ENCODE assay signal across 11 cellular contexts in genomic region chr16:85586360-85587145, GRCh38. TPM values are rescaled to one million over a fixed set of nuclear protein-coding genes. Genes with fewer than 3 reads are reported as not detected.
DNase-seq lines count a peak whose midpoint lies in the region; ATAC-seq and TF ChIP-seq lines count a peak whose summit lies in the region.
"Had no signal": no experiment of that assay in that cellular context is flagged by ENCODE, and none has a peak within 500 bp of the region (broad histone marks: within the 10 kb centered on the region; RNA-seq: fewer than 3 reads in every experiment).

No MANE protein-coding gene starts in this region.

- no peak overlapping the region for H3K4me2 ChIP-seq in trophoblast cell (ENCODE audit: low read length)

- 56 to 57% methylated on average over 35 of the region's 35 CpGs for WGBS in heart right ventricle, 2 donors
- WGBS in trophoblast cell (ENCODE audit: extremely low coverage, insufficient coverage, insufficient read length) = no CpG with 5 or more reads among the region's 35 CpGs

- H3K23ac ChIP-seq in trophoblast cell (ENCODE audit: low read length) = no peak overlapping the region

- ATAC-seq in heart right ventricle (peak; percentile 20 to 64 (median 42)), HG02973 (IDR thresholded peaks at IDR 0.05; ENCODE audit: unreplicated experiment) (no peak)

- peaks cover 2% of the 10 kb centered on the region for H3K79me1 ChIP-seq in trophoblast cell (ENCODE audit: low read length)

- no peak overlapping the region for H2BK120ac ChIP-seq in trophoblast cell (ENCODE audit: insufficient read depth, low read length, poor library complexity)

- H3K14ac ChIP-seq in trophoblast cell (ENCODE audit: low read length) = no peak overlapping the region

- H2BK12ac ChIP-seq in trophoblast cell (ENCODE audit: low read length) = no peak overlapping the region

- H3K18ac ChIP-seq in trophoblast cell (ENCODE audit: low read length) = no peak overlapping the region

- H2AK5ac ChIP-seq in trophoblast cell (ENCODE audit: low read length) = no peak overlapping the region

- DNase-seq in DMS 273 treated with DMSO at 0.1 percent for 48 hours (lab: John Stamatoyannopoulos, UW) (peak; percentile 65), SHP77 (lab: John Stamatoyannopoulos, UW) (peak; percentile 87 to 91), heart right ventricle (peak in 1 of 2 donors; percentile 59), trophoblast cell (no peak), GF-D8 (lab: John Stamatoyannopoulos, UW) (no peak), HuH-7.5 (ENCODE audit: low spot score) (no peak), cortex of kidney (lab: John Stamatoyannopoulos, UW) (no peak)
- DNase-seq: activated T-cell treated with anti-CD3 and anti-CD28 coated beads, Interleukin-2, amount 50 U/mL, for 1 hour; CD4-positive, CD25-positive, alpha-beta regulatory T cell; RPMI8226 had no signal

- H3K9me3 ChIP-seq in heart right ventricle = no peaks in the 10 kb centered on the region
- peaks cover 8% of the 10 kb centered on the region for H3K9me3 ChIP-seq in trophoblast cell (ENCODE audit: insufficient read depth, low read depth, low read length)

- H2AFZ ChIP-seq in trophoblast cell (ENCODE audit: insufficient read depth, low read length, poor library complexity) = no peak overlapping the region

- no peak overlapping the region for H3K4me3 ChIP-seq in heart right ventricle
- no peak overlapping the region for H3K4me3 ChIP-seq in trophoblast cell (ENCODE audit: low read depth, low read length)

- peaks cover 3% of the 10 kb centered on the region for H3K79me2 ChIP-seq in trophoblast cell (ENCODE audit: control insufficient read depth, insufficient read depth, low read length, poor library complexity)

- H4K91ac ChIP-seq in trophoblast cell (ENCODE audit: low read depth, low read length) = no peak overlapping the region

- no peaks in the 10 kb centered on the region for H3K36me3 ChIP-seq in heart right ventricle
- peaks cover 2% of the 10 kb centered on the region in 2 experiments for H3K36me3 ChIP-seq in trophoblast cell (ENCODE audit: control insufficient read depth in 1 of 2, insufficient read depth in 2 of 2, low read length in 2 of 2)

- intact Hi-C loops in heart right ventricle (cut with DNase I) = no loop called here

- no peak overlapping the region for H3K9ac ChIP-seq in trophoblast cell (ENCODE audit: low read length)

- H3K4ac ChIP-seq in trophoblast cell (ENCODE audit: low read depth, low read length) = peak overlapping the region; percentile 8

- H3K27me3 ChIP-seq in heart right ventricle (no peaks in the 10 kb centered on the region), trophoblast cell (ENCODE audit: insufficient read depth, low read length) (no peaks in the 10 kb centered on the region)

- no peak overlapping the region for H4K12ac ChIP-seq in trophoblast cell (ENCODE audit: low read depth, low read length)

- no peak overlapping the region for H2BK5ac ChIP-seq in trophoblast cell (ENCODE audit: low read depth, low read length, poor library complexity)

- H4K8ac ChIP-seq in trophoblast cell (ENCODE audit: low read depth, low read length) = no peak overlapping the region

- H3K4me1 ChIP-seq in heart right ventricle (peaks cover 3 to 29% (median 14%) of the 10 kb centered on the region in 9 donors), trophoblast cell (ENCODE audit: control insufficient read depth in 1 of 2, insufficient read depth in 2 of 2, low read length in 2 of 2) (peaks cover 8 to 12% of the 10 kb centered on the region in 2 experiments)

- H3K27ac ChIP-seq in heart right ventricle (no peak overlapping the region), trophoblast cell (ENCODE audit: low read depth, low read length) (no peak overlapping the region)

- TF ChIP-seq CTCF in heart right ventricle (IDR thresholded peaks at IDR 0.05) = no peak

RNA-seq across cellular contexts. Expression of gene GSE1, which starts 26.6 kb away (rescaled TPM):
- 10 to 100 TPM; 31.1 to 53.2 (median 33.6) TPM for total RNA-seq in heart right ventricle
- polyA plus RNA-seq in heart right ventricle = 10 to 100 TPM; 15.6 to 25.0 TPM
- 175 and 188 TPM in 2 replicates for polyA plus RNA-seq in trophoblast cell (2013)

Comparison
In these comparisons a context has a peak if more than half of its experiments do, and no peak if none do; other contexts are left out.
1. DNase-seq: peak in DMS 273 treated with DMSO at 0.1 percent for 48 hours (single experiment) and SHP77 (2 of 2); none in trophoblast cell (0 of 2), GF-D8 (single experiment), HuH-7.5 (single experiment) and cortex of kidney (single experiment).